In the genomic region with DNA sequence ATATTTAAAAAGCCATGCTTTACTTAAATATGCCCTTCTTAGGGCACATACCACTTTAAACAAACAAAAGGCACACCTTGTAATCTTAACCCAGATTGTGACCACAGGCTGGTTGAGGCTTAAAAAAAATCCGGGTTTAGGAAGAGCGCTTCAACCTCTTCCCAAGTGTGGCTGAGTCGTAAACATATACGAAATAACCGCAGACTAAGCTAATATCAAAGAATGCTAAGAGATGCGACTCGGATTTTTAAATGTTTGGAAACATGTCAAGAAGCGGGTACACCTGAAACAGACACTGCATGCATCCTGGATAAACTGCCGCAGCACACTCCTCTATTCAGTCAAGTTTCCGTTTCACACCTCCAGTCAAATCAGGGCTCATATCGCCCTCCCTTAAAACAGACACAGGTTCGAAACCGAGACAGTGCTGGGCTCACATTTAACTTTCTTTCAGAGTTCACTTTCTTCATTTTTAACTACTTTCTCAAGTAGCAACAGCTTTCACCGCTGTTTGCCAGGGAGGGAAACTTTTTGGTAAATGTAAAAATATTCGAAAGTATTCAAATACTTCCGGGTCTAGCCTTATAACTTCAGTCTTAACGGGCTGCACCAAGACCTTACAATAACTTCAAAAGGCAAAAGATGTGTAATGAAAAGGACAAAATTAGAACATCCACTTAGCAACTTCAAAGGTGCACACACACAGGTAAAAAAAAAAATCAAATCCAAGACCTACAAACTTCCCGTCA, we compare ENCODE assay signal across 8 cellular contexts. TPM values are rescaled to one million over a fixed set of nuclear protein-coding genes. Genes with fewer than 3 reads are reported as not detected.
DNase-seq lines count a peak whose midpoint lies in the region; ATAC-seq and TF ChIP-seq lines count a peak whose summit lies in the region.

No MANE protein-coding gene starts in this region.

- peak overlapping the region; percentile 95 to 100 (median 99) for H3K27ac ChIP-seq in Peyer's patch
- peak overlapping the region; percentile 10 for H3K27ac ChIP-seq in mesodermal cell (ENCODE audit: low read depth, low read length, severe bottlenecking)
- H3K27ac ChIP-seq in suprapubic skin: peak overlapping the region; percentile 100
- no peak overlapping the region for H3K27ac ChIP-seq in RWPE1

- H3K36me3 Mint-ChIP-seq in CD14-positive monocyte: peaks cover 12 to 20% of the 10 kb centered on the region in 2 donors

- DNase-seq in CD14-positive monocyte (ENCODE audit: low spot score) (no peak), Peyer's patch (peak in 1 of 3 donors; percentile 51), cardiac fibroblast (ENCODE audit: low read depth in 2 of 2) (peak; percentile 5 to 22), suprapubic skin (ENCODE audit: low spot score in 2 of 2) (no peak), RWPE1 (ENCODE audit: low spot score) (no peak)

- no peak for TF ChIP-seq CTCF in CD14-positive monocyte (IDR thresholded peaks at IDR 0.05)
- TF ChIP-seq CTCF in Peyer's patch (IDR thresholded peaks at IDR 0.05): no peak
- TF ChIP-seq CTCF in cardiac fibroblast (IDR thresholded peaks at IDR 0.05; ENCODE audit: low read depth, low read length): no peak
- TF ChIP-seq CTCF in suprapubic skin (IDR thresholded peaks at IDR 0.05): no peak
- no peak for TF ChIP-seq CTCF in RWPE1 (conservative IDR thresholded peaks at IDR 0.05; ENCODE audit: low read depth)

- H3K4me1 ChIP-seq in Peyer's patch: peaks cover 0 to 38% (median 11%) of the 10 kb centered on the region in 4 donors
- peaks cover 20% of the 10 kb centered on the region for H3K4me1 ChIP-seq in mesodermal cell (ENCODE audit: control insufficient read depth, insufficient read depth, low read length, poor library complexity, severe bottlenecking)
- H3K4me1 ChIP-seq in suprapubic skin: peaks cover 51% of the 10 kb centered on the region

- 2 to 5% methylated on average over 12 to 13 of the region's 18 CpGs for WGBS in mesodermal cell (ENCODE audit: insufficient coverage in 2 of 2), 2 experiments
- WGBS in suprapubic skin: 2% methylated on average over 18 of the region's 18 CpGs

- H3K4me1 Mint-ChIP-seq in CD14-positive monocyte: peaks cover 46% of the 10 kb centered on the region

- peak; percentile 49 for ATAC-seq in GM19023 (IDR thresholded peaks at IDR 0.05; ENCODE audit: unreplicated experiment)
- peak; percentile 50 for ATAC-seq in HG03103 (IDR thresholded peaks at IDR 0.05; ENCODE audit: low read depth, unreplicated experiment)

- peak overlapping the region; percentile 86 to 98 (median 96) for H3K4me3 ChIP-seq in Peyer's patch
- H3K4me3 ChIP-seq in cardiac fibroblast (replicated peaks in 1 of 2; ENCODE audit: low read depth in 2 of 2, low read length in 2 of 2): peak overlapping the region; percentile 94 to 96
- H3K4me3 ChIP-seq in mesodermal cell (ENCODE audit: extremely low read depth, insufficient read depth, low read length, poor library complexity, severe bottlenecking): peak overlapping the region; percentile 95
- H3K4me3 ChIP-seq in suprapubic skin: peak overlapping the region; percentile 96

- H3K27me3 ChIP-seq in Peyer's patch (no peaks in the 10 kb centered on the region), suprapubic skin (no peaks in the 10 kb centered on the region)

- CTCF ChIA-PET in RWPE1 (lab: Yijun Ruan, JAX): no interaction called here

- H3K9me3 ChIP-seq in Peyer's patch (no peaks in the 10 kb centered on the region), mesodermal cell (ENCODE audit: control insufficient read depth, low read length) (peaks cover 11% of the 10 kb centered on the region), suprapubic skin (no peaks in the 10 kb centered on the region)

- no peak for TF ChIP-seq EP300 in suprapubic skin (IDR thresholded peaks at IDR 0.05)

- POLR2A ChIA-PET in RWPE1 (lab: Yijun Ruan, JAX; ENCODE audit: low non-redundant PET): no interaction called here

- peak overlapping the region; percentile 94 to 96 for H3K4me3 Mint-ChIP-seq in CD14-positive monocyte

- peak overlapping the region; percentile 87 to 97 (median 95) for H3K27ac Mint-ChIP-seq in CD14-positive monocyte

- H3K36me3 ChIP-seq in Peyer's patch (no peaks in the 10 kb centered on the region), mesodermal cell (ENCODE audit: control insufficient read depth, insufficient read depth, low read length) (peaks cover 36% of the 10 kb centered on the region), suprapubic skin (no peaks in the 10 kb centered on the region)

- intact Hi-C loops in CD14-positive monocyte (cut with micrococcal nuclease): loop anchor here (5.0 to 10.0 kb wide), 5 partner anchors 62 to 239 kb away; a partner anchor contains a TSS

- no peaks in the 10 kb centered on the region for H3K27me3 Mint-ChIP-seq in CD14-positive monocyte (ENCODE audit: low read depth in 3 of 3)

- H3K9me3 Mint-ChIP-seq in CD14-positive monocyte: peaks cover 0 to 8% (median 3%) of the 10 kb centered on the region in 7 donors

- no peak for TF ChIP-seq POLR2A in Peyer's patch (IDR thresholded peaks at IDR 0.05)
- TF ChIP-seq POLR2A in suprapubic skin (IDR thresholded peaks at IDR 0.05): no peak

RNA-seq across cellular contexts. Expression of a gene that starts 1.3 kb away (rescaled TPM):
- polyA plus RNA-seq in CD14-positive monocyte: 10 to 100 TPM; 56.5 to 63.9 TPM
- 100 to 1,000 TPM in 3 of 4 donors, 10 to 100 TPM in 1; 93.1 to 140 (median 127) TPM for total RNA-seq in Peyer's patch
- polyA plus RNA-seq in mesodermal cell (2013, experiment 1 of 2): 91.5 TPM
- polyA plus RNA-seq in mesodermal cell (2013, experiment 2 of 2): 129 TPM
- total RNA-seq in suprapubic skin: 10 to 100 TPM; 57.6 to 90.3 (median 64.4) TPM

Comparison
In these comparisons a context has a peak if more than half of its experiments do, and no peak if none do; other contexts are left out.
1. DNase-seq: peak in cardiac fibroblast (2 of 2); none in CD14-positive monocyte (single experiment), suprapubic skin (0 of 2) and RWPE1 (single experiment).
2. Peak in every context shown above with its lines, with median percentiles within 50 percentile points of each other: H3K4me3 ChIP-seq.